Comparison of ENCODE assay signal across 1 cellular context in genomic region chrX:9037296-9037695, GRCh38.
TF ChIP-seq lines count a peak whose summit lies in the region.

No MANE protein-coding gene starts in this region.

TF ChIP-seq in K562, 482 proteins besides CTCF, POLR2A, EP300 and RAD21:
- TF ChIP-seq PBX2 (CRISPR knock-in tag; IDR thresholded peaks at IDR 0.05; ENCODE audit: low read depth): no peak
- TF ChIP-seq PBX2 (tag; conservative IDR thresholded peaks at IDR 0.05; ENCODE audit: low read depth): peak; percentile 59
- TF ChIP-seq ZNF316 (IDR thresholded peaks at IDR 0.05): peak; percentile 14; the same call in 1 of the 2 replicates
- TF ChIP-seq NFE2 (IDR thresholded peaks at IDR 0.05; ENCODE audit: low read depth): peak; percentile 68
- no peak for TF ChIP-seq WHSC1 (IDR thresholded peaks at IDR 0.05; ENCODE audit: low read length)
- TF ChIP-seq CREM (IDR thresholded peaks at IDR 0.05; ENCODE audit: low read depth): no peak
- TF ChIP-seq MAFG (tag; conservative IDR thresholded peaks at IDR 0.05): peak; percentile 62; the same call in 1 of the 2 replicates
- 0 out of 2 replicates have a peak, but pooled peaks have one; percentile 30 for TF ChIP-seq C11orf30 (IDR thresholded peaks at IDR 0.05; ENCODE audit: low read depth)
TF ChIP-seq in K562: peak in this region for 5.
